In the genomic region with DNA sequence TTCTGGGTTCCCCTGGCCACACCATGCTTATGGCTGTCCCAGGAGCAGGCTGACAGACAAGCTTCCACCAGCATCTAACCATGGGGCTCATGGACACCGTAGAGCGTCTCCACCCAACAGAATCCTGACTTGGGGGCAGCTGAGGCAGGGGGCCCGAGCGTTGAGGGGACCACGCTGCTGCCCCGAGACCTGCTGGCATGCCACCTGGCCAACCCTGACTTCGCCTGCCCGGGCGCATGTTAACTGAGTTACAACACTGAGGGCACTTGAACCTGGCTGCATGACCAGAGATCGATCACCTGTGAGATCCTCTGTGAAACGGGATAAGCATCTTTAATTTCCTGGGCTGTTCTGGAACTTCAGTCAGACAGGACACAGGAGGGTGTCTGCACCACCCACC, we compare ENCODE assay signal across 9 cellular contexts. TPM values are rescaled to one million over a fixed set of nuclear protein-coding genes. Genes with fewer than 3 reads are reported as not detected.
DNase-seq lines count a peak whose midpoint lies in the region; ATAC-seq, FAIRE-seq and TF ChIP-seq lines count a peak whose summit lies in the region.
"Had no signal": no experiment of that assay in that cellular context is flagged by ENCODE, and none has a peak within 500 bp of the region (broad histone marks: within the 10 kb centered on the region; RNA-seq: fewer than 3 reads in every experiment).

No MANE protein-coding gene starts in this region.

- peak overlapping the region in 1 of 2 experiments; percentile 58; a peak in 1 of 4 replicates for H3K4me3 ChIP-seq in HCT116 (replicated peaks in 1 of 2; ENCODE audit: low read depth in 1 of 2, low read length in 2 of 2)
- no peak overlapping the region for H3K4me3 ChIP-seq in keratinocyte (ENCODE audit: control insufficient read depth in 2 of 3, extremely low read depth in 1 of 3, insufficient read depth in 2 of 3, low read depth in 1 of 3, low read length in 3 of 3)
- no peak overlapping the region for H3K4me3 ChIP-seq in small intestine (ENCODE audit: low read depth in 1 of 2, low read length in 2 of 2)
- H3K4me3 ChIP-seq in MG63, result no peak overlapping the region; the same call in 1 of the 2 replicates

- H3K79me2 ChIP-seq in HCT116 (ENCODE audit: insufficient read depth, low read length), result peaks cover 8% of the 10 kb centered on the region; the same call in 1 of the 2 replicates
- H3K79me2 ChIP-seq in keratinocyte (ENCODE audit: control insufficient read depth, insufficient read depth, low read length), result peaks cover 2% of the 10 kb centered on the region

- FAIRE-seq in keratinocyte (lab: Jason Lieb, UNC) (no peak), small intestine (lab: Jason Lieb, UNC) (no peak), GM12891 (lab: Jason Lieb, UNC) (no peak)

- H3K27me3 Mint-ChIP-seq in activated CD8-positive, alpha-beta T cell treated with anti-CD3 and anti-CD28 coated beads, Interleukin-2, amount 10 ng/mL, durations not matched to agents 7 days and 5 days (ENCODE audit: low read depth), result no peaks in the 10 kb centered on the region

- RAD21 ChIA-PET in HCT116 (lab: Charles Lee; ENCODE audit: low non-redundant PET in 1 of 2, low total read pairs in 2 of 2, uncharacterized antibody in 2 of 2, unreplicated experiment in 2 of 2), result interaction anchor here in 1 of 2 experiments (0.7 to 1.6 kb wide), 3 partner anchors 14 to 955 kb away, joined by 3 to 5 read pairs (median 4); partner anchors contain the start of gene PPM1F

- no peak overlapping the region for H2AFZ ChIP-seq in HCT116 (ENCODE audit: low read depth, low read length, poor library complexity, severe bottlenecking)
- no peak overlapping the region for H2AFZ ChIP-seq in keratinocyte (ENCODE audit: control insufficient read depth, low read length)

- 82 to 89% (median 85%) methylated on average over 11 of the region's 11 CpGs for WGBS in small intestine, 3 donors

- TF ChIP-seq RAD21 in HCT116 (IDR thresholded peaks at IDR 0.05; ENCODE audit: low read depth), result no peak

- H3K9me1 ChIP-seq in keratinocyte (ENCODE audit: control insufficient read depth, extremely low read depth, insufficient read depth, low read length), result no peaks in the 10 kb centered on the region

- CTCF ChIA-PET in HCT116 (lab: Charles Lee), result interaction anchor here (0.9 to 1.8 kb wide), 10 partner anchors 9 to 297 kb away, joined by 3 to 19 read pairs (median 6); partner anchors contain the start of genes PPM1F and TOP3B
- CTCF ChIA-PET in activated CD8-positive, alpha-beta T cell treated with anti-CD3 and anti-CD28 coated beads, Interleukin-2, amount 10 ng/mL, durations not matched to agents 7 days and 5 days (lab: Charles Lee), result interaction anchor here (0.7 to 7.6 kb wide), 12 partner anchors 12 to 297 kb away, joined by 3 to 138 read pairs (median 4); partner anchors contain the start of genes MAPK1, PPM1F, SDF2L1 and TOP3B

- H3K4me1 ChIP-seq in HCT116 (ENCODE audit: control insufficient read depth in 1 of 2, insufficient read depth in 2 of 2, low read length in 2 of 2) (peaks cover 26 to 50% of the 10 kb centered on the region in 2 experiments), keratinocyte (ENCODE audit: control insufficient read depth, extremely low read depth, insufficient read depth, low read length) (peaks cover 46% of the 10 kb centered on the region), small intestine (ENCODE audit: control insufficient read depth in 2 of 2, insufficient read depth in 1 of 2, low read depth in 1 of 2, low read length in 1 of 2) (peaks cover 0 to 4% of the 10 kb centered on the region in 2 donors)

- no peaks in the 10 kb centered on the region for H3K36me3 Mint-ChIP-seq in activated CD8-positive, alpha-beta T cell treated with anti-CD3 and anti-CD28 coated beads, Interleukin-2, amount 10 ng/mL, durations not matched to agents 7 days and 5 days (ENCODE audit: low read depth)

- dilution Hi-C loops in keratinocyte (cut with MboI; ENCODE audit: extremely low pct_ligation_motif_present, low sequenced_read_pairs), result loop anchor here (10.0 kb wide), 1 partner anchor 84 kb away; no protein-coding TSS in a partner anchor

- no peak for ATAC-seq in HCT116
- no peak for ATAC-seq in activated CD8-positive, alpha-beta T cell treated with anti-CD3 and anti-CD28 coated beads, Interleukin-2, amount 10 ng/mL, durations not matched to agents 7 days and 5 days
- no peak for ATAC-seq in HG03457 (IDR thresholded peaks at IDR 0.05; ENCODE audit: unreplicated experiment)
- ATAC-seq in HG02642 (IDR thresholded peaks at IDR 0.05; ENCODE audit: poor library complexity, unreplicated experiment), result no peak

- peak overlapping the region; percentile 84 for H3K27ac Mint-ChIP-seq in activated CD8-positive, alpha-beta T cell treated with anti-CD3 and anti-CD28 coated beads, Interleukin-2, amount 10 ng/mL, durations not matched to agents 7 days and 5 days

- no peaks in the 10 kb centered on the region for H4K20me1 ChIP-seq in HCT116 (ENCODE audit: insufficient read depth)
- H4K20me1 ChIP-seq in keratinocyte (ENCODE audit: control insufficient read depth, extremely low read depth, insufficient read depth, low read length), result no peaks in the 10 kb centered on the region

- H3K4me1 Mint-ChIP-seq in activated CD8-positive, alpha-beta T cell treated with anti-CD3 and anti-CD28 coated beads, Interleukin-2, amount 10 ng/mL, durations not matched to agents 7 days and 5 days (ENCODE audit: low read depth), result peaks cover 59% of the 10 kb centered on the region

- H3K27ac ChIP-seq in HCT116 (ENCODE audit: low read depth, low read length) (peak overlapping the region; percentile 91), keratinocyte (ENCODE audit: control insufficient read depth, insufficient read depth, low read length) (peak overlapping the region; percentile 89), small intestine (ENCODE audit: low read depth in 1 of 2, low read length in 1 of 2) (peak overlapping the region; percentile 9 to 95)

- H3K9me3 Mint-ChIP-seq in activated CD8-positive, alpha-beta T cell treated with anti-CD3 and anti-CD28 coated beads, Interleukin-2, amount 10 ng/mL, durations not matched to agents 7 days and 5 days (ENCODE audit: insufficient read depth), result no peaks in the 10 kb centered on the region

- H3K4me2 ChIP-seq in HCT116 (ENCODE audit: low read length) (peak overlapping the region; percentile 83), keratinocyte (ENCODE audit: control insufficient read depth, extremely low read depth, insufficient read depth, low read depth, low read length) (peak overlapping the region; percentile 91)

- intact Hi-C loops in HCT116 (cut with micrococcal nuclease), result loop anchor here (2.0 kb wide), 1 partner anchor 226 kb away; no protein-coding TSS in a partner anchor

- TF ChIP-seq POLR2A in HCT116 (IDR thresholded peaks at IDR 0.05; ENCODE audit: borderline replicate concordance, extremely low read depth, insufficient read depth, insufficient read length), result no peak
- TF ChIP-seq POLR2A in GM12891 (IDR thresholded peaks at IDR 0.05; ENCODE audit: low read depth, low read length), result no peak

- no TSS peak for BruUV-seq in HCT116 (replicated peaks; lab: Mats Ljungman, UMichigan)

- peak overlapping the region; percentile 73 for H3K4me3 Mint-ChIP-seq in activated CD8-positive, alpha-beta T cell treated with anti-CD3 and anti-CD28 coated beads, Interleukin-2, amount 10 ng/mL, durations not matched to agents 7 days and 5 days

- H3K9me3 ChIP-seq in HCT116 (ENCODE audit: control insufficient read depth in 1 of 2, insufficient read depth in 1 of 2, low read depth in 1 of 2, low read length in 2 of 2) (no peaks in the 10 kb centered on the region), keratinocyte (ENCODE audit: control insufficient read depth, low read depth, low read length) (no peaks in the 10 kb centered on the region), small intestine (ENCODE audit: control insufficient read depth, low read depth) (no peaks in the 10 kb centered on the region), MG63 (no peaks in the 10 kb centered on the region)

- no peaks in the 10 kb centered on the region for H3K9me2 ChIP-seq in HCT116 (ENCODE audit: insufficient read depth)

- H3K36me3 ChIP-seq in HCT116 (ENCODE audit: control insufficient read depth in 1 of 2, insufficient read depth in 2 of 2, low read length in 2 of 2), result peaks cover 0 to 32% of the 10 kb centered on the region in 2 experiments; a peak in 3 of 4 replicates
- peaks cover 6 to 28% of the 10 kb centered on the region in 2 experiments for H3K36me3 ChIP-seq in keratinocyte (ENCODE audit: control insufficient read depth in 2 of 2, extremely low read depth in 1 of 2, insufficient read depth in 2 of 2, low read length in 2 of 2)
- no peaks in the 10 kb centered on the region for H3K36me3 ChIP-seq in small intestine (ENCODE audit: control insufficient read depth in 2 of 2, insufficient read depth in 2 of 2, low read length in 2 of 2)
- H3K36me3 ChIP-seq in MG63, result peaks cover 47% of the 10 kb centered on the region

- no peak for TF ChIP-seq CTCF in HCT116 (IDR thresholded peaks at IDR 0.05 in 2 of 3, conservative IDR thresholded peaks at IDR 0.05 in 1 of 3; ENCODE audit: borderline replicate concordance in 1 of 3, insufficient read depth in 1 of 3, low read depth in 2 of 3, low read length in 2 of 3)
- TF ChIP-seq CTCF in keratinocyte (optimal IDR thresholded peaks at IDR 0.05 in 1 of 3, IDR thresholded peaks at IDR 0.05 in 1 of 3, conservative IDR thresholded peaks at IDR 0.05 in 1 of 3; ENCODE audit: extremely low read depth in 1 of 3, insufficient read depth in 2 of 3, low read length in 3 of 3), result no peak

- H3K9ac ChIP-seq in HCT116 (ENCODE audit: low read length) (peak overlapping the region; percentile 65), keratinocyte (ENCODE audit: control insufficient read depth, extremely low read depth, insufficient read depth, low read length) (peak overlapping the region; percentile 85)

- DNase-seq in HCT116 (ENCODE audit: low read depth, low spot score), result no peak
- no peak for DNase-seq in activated CD8-positive, alpha-beta T cell treated with anti-CD3 and anti-CD28 coated beads, Interleukin-2, amount 10 ng/mL, durations not matched to agents 7 days and 5 days
- DNase-seq in keratinocyte (ENCODE audit: low read depth, low spot score), result no peak
- no peak for DNase-seq in small intestine
- no peak for DNase-seq in GM12891 (ENCODE audit: insufficient read length, low spot score)
- DNase-seq in MG63, result no peak

- H3K27me3 ChIP-seq in HCT116 (ENCODE audit: insufficient read depth, low read length) (no peaks in the 10 kb centered on the region), keratinocyte (ENCODE audit: control insufficient read depth, extremely low read depth, insufficient read depth, low read length) (no peaks in the 10 kb centered on the region), small intestine (ENCODE audit: control insufficient read depth in 2 of 2, insufficient read depth in 2 of 2, low read length in 2 of 2) (no peaks in the 10 kb centered on the region), MG63 (no peaks in the 10 kb centered on the region)
- H3K27me3 ChIP-seq: foreskin keratinocyte had no signal

- POLR2A ChIA-PET in HCT116 (lab: Charles Lee), result no interaction called here
- POLR2A ChIA-PET in activated CD8-positive, alpha-beta T cell treated with anti-CD3 and anti-CD28 coated beads, Interleukin-2, amount 10 ng/mL, durations not matched to agents 7 days and 5 days (lab: Charles Lee), result interaction anchor here (1.1 to 1.4 kb wide), 2 partner anchors 10 to 14 kb away, joined by 3 read pairs; partner anchors contain the start of gene PPM1F

RNA-seq across cellular contexts. Expression of gene PPM1F, which starts 13.7 kb away (rescaled TPM):
- 27.3 TPM for total RNA-seq in HCT116 (2021; ENCODE audit: unreplicated experiment)
- polyA plus RNA-seq in HCT116 (2012), result 12.7 and 13.1 TPM in 2 replicates
- total RNA-seq in activated CD8-positive, alpha-beta T cell treated with anti-CD3 and anti-CD28 coated beads, Interleukin-2, amount 10 ng/mL, durations not matched to agents 7 days and 5 days, result 10 to 100 TPM; 15.3 to 15.7 TPM
- 15.6 to 21.8 TPM (median 18.2 TPM) in 3 replicates for polyA plus RNA-seq in keratinocyte
- polyA plus RNA-seq in keratinocyte (2011; ENCODE audit: low read depth), result 6.5 TPM
- 11.6 and 17.2 TPM in 2 replicates for polyA plus RNA-seq in keratinocyte (2011; cell fraction: cytosol; rRNA removed)
- polyA plus RNA-seq in keratinocyte (2011; cell fraction: nucleus; rRNA removed), result 30.9 and 41.7 TPM in 2 replicates
- 14.4 and 22.8 TPM in 2 replicates for polyA plus RNA-seq in keratinocyte (2012; ENCODE audit: low replicate concordance)
- 12.7 to 36.0 TPM (median 14.8 TPM) in 3 replicates for polyA minus RNA-seq in keratinocyte
- 21.7 TPM for polyA minus RNA-seq in keratinocyte (2011; cell fraction: cytosol; rRNA and poly(A)+ RNA removed)
- polyA minus RNA-seq in keratinocyte (2011; cell fraction: nucleus; rRNA and poly(A)+ RNA removed), result 15.7 and 19.9 TPM in 2 replicates
- polyA plus RNA-seq in small intestine, result 10 to 100 TPM in 1 of 3 donors, 1 to 10 TPM in 2; 1.8 to 16.7 (median 4.6) TPM
- polyA plus RNA-seq in GM12891 (2012; ENCODE audit: low read depth, missing spikeins), result 6.3 TPM
- 27.1 and 45.5 TPM in 2 replicates for total RNA-seq in MG63 (2014; rRNA removed; shearing (Covaris generic); ENCODE audit: low replicate concordance)

RNA-seq across cellular contexts. Expression of gene TOP3B, which starts 43.7 kb away (rescaled TPM):
- total RNA-seq in HCT116 (2021; ENCODE audit: unreplicated experiment), result 50.1 TPM
- polyA plus RNA-seq in HCT116 (2012), result 33.1 and 36.8 TPM in 2 replicates
- 10 to 100 TPM; 47.3 to 49.9 TPM for total RNA-seq in activated CD8-positive, alpha-beta T cell treated with anti-CD3 and anti-CD28 coated beads, Interleukin-2, amount 10 ng/mL, durations not matched to agents 7 days and 5 days
- polyA plus RNA-seq in keratinocyte, result 13.8 to 14.8 TPM (median 13.9 TPM) in 3 replicates
- 10.8 TPM for polyA plus RNA-seq in keratinocyte (2011; ENCODE audit: low read depth)
- polyA plus RNA-seq in keratinocyte (2011; cell fraction: cytosol; rRNA removed), result 4.6 and 7.0 TPM in 2 replicates
- 59.0 and 81.0 TPM in 2 replicates for polyA plus RNA-seq in keratinocyte (2011; cell fraction: nucleus; rRNA removed)
- 19.8 and 26.6 TPM in 2 replicates for polyA plus RNA-seq in keratinocyte (2012; ENCODE audit: low replicate concordance)
- 17.4 to 39.6 TPM (median 24.1 TPM) in 3 replicates for polyA minus RNA-seq in keratinocyte
- polyA minus RNA-seq in keratinocyte (2011; cell fraction: cytosol; rRNA and poly(A)+ RNA removed), result 4.4 TPM
- 29.4 and 30.1 TPM in 2 replicates for polyA minus RNA-seq in keratinocyte (2011; cell fraction: nucleus; rRNA and poly(A)+ RNA removed)
- polyA plus RNA-seq in small intestine, result 10 to 100 TPM; 12.0 to 15.0 (median 14.1) TPM
- 12.7 TPM for polyA plus RNA-seq in GM12891 (2012; ENCODE audit: low read depth, missing spikeins)
- total RNA-seq in MG63 (2014; rRNA removed; shearing (Covaris generic); ENCODE audit: low replicate concordance), result 26.6 and 35.8 TPM in 2 replicates
